8 cellular contexts compared by ENCODE assay signal in genomic region chr14:50000215-50001145, GRCh38.
DNase-seq lines count a peak whose midpoint lies in the region; TF ChIP-seq lines count a peak whose summit lies in the region.

No MANE protein-coding gene starts in this region.

- H3K9me3 ChIP-seq in MM.1S (replicated peaks; ENCODE audit: insufficient read depth, low read length) = no peaks in the 10 kb centered on the region

- POLR2A ChIA-PET in GM10248 (lab: Yijun Ruan, JAX) = no interaction called here
- POLR2A ChIA-PET in activated CD4-positive, alpha-beta T cell treated with anti-CD3 and anti-CD28 coated beads, Interleukin-2, amount 10 ng/mL, durations not matched to agents 7 days and 5 days (lab: Charles Lee) = interaction anchor here (0.5 to 4.1 kb wide), 12 partner anchors 10 to 416 kb away, joined by 3 to 29 read pairs (median 5); partner anchors contain the start of gene ARF6

- peak overlapping the region; percentile 100 for H3K27ac ChIP-seq in MM.1S (ENCODE audit: low read length)

- peaks cover 39% of the 10 kb centered on the region for H3F3A ChIP-seq in MM.1S (ENCODE audit: insufficient read depth, low read length)

- peak overlapping the region; percentile 72 for H3K4me3 Mint-ChIP-seq in activated CD4-positive, alpha-beta T cell treated with anti-CD3 and anti-CD28 coated beads, Interleukin-2, amount 10 ng/mL, durations not matched to agents 7 days and 5 days
- H3K4me3 Mint-ChIP-seq in glutamatergic neuron (ENCODE audit: unreplicated experiment) = no peak overlapping the region

- peaks cover 39% of the 10 kb centered on the region for H3K4me1 ChIP-seq in MM.1S (ENCODE audit: low read length)

- peak overlapping the region; percentile 92 for H3K4me2 ChIP-seq in MM.1S (ENCODE audit: low read depth, low read length)

- no peak for TF ChIP-seq CTCF in GM10248 (IDR thresholded peaks at IDR 0.05; ENCODE audit: control extremely low read depth, extremely low read depth, low read depth, missing control alignments)
- no peak for TF ChIP-seq CTCF in MM.1S (IDR thresholded peaks at IDR 0.05; ENCODE audit: low read length)
- no peak for TF ChIP-seq CTCF in glutamatergic neuron (IDR thresholded peaks at IDR 0.05; ENCODE audit: partially characterized antibody, unreplicated experiment)

- H3K4me1 Mint-ChIP-seq in activated CD4-positive, alpha-beta T cell treated with anti-CD3 and anti-CD28 coated beads, Interleukin-2, amount 10 ng/mL, durations not matched to agents 7 days and 5 days = peaks cover 75% of the 10 kb centered on the region
- peaks cover 20% of the 10 kb centered on the region for H3K4me1 Mint-ChIP-seq in glutamatergic neuron (ENCODE audit: low read depth, unreplicated experiment)

- CTCF ChIA-PET in GM10248 (lab: Yijun Ruan, JAX) = interaction anchor here (0.7 to 2.6 kb wide), 11 partner anchors 10 to 149 kb away, joined by 3 to 13 read pairs (median 3); no protein-coding TSS in a partner anchor
- CTCF ChIA-PET in activated CD4-positive, alpha-beta T cell treated with anti-CD3 and anti-CD28 coated beads, Interleukin-2, amount 10 ng/mL, durations not matched to agents 7 days and 5 days (lab: Charles Lee) = interaction anchor here (0.6 to 6.6 kb wide), 14 partner anchors 38 to 186 kb away, joined by 3 to 55 read pairs (median 4); partner anchors contain the start of genes ARF6 and NEMF

- H3K4me3 ChIP-seq in MM.1S (ENCODE audit: low read length) = peak overlapping the region; percentile 44

- DNase-seq in GM10248 (ENCODE audit: extremely low spot score) (peak; percentile 55), MM.1S (peak; percentile 73), dedifferentiated amniotic fluid mesenchymal stem cell (ENCODE audit: extremely low spot score) (peak; percentile 91), mesenteric fat pad (ENCODE audit: low spot score) (peak; percentile 91), glutamatergic neuron (no peak), occipital lobe (lab: John Stamatoyannopoulos, UW) (no peak)
- DNase-seq in activated CD4-positive, alpha-beta T cell treated with anti-CD3 and anti-CD28 coated beads, Interleukin-2, amount 10 ng/mL, durations not matched to agents 7 days and 5 days = peak; percentile 84
- DNase-seq in stimulated activated CD8-positive, alpha-beta memory T cell treated with anti-CD3 and anti-CD28 coated beads, Interleukin-4, amount 100 ng/mL, for 4 hours (ENCODE audit: low read depth in 2 of 2, low spot score in 1 of 2) = peak; percentile 56 to 65

- H3K27ac Mint-ChIP-seq in activated CD4-positive, alpha-beta T cell treated with anti-CD3 and anti-CD28 coated beads, Interleukin-2, amount 10 ng/mL, durations not matched to agents 7 days and 5 days = peak overlapping the region; percentile 97
- no peak overlapping the region for H3K27ac Mint-ChIP-seq in glutamatergic neuron (ENCODE audit: unreplicated experiment)

- no peaks in the 10 kb centered on the region for H3K27me3 ChIP-seq in MM.1S (replicated peaks; ENCODE audit: insufficient read depth, low read length)

- H2AFZ ChIP-seq in MM.1S (ENCODE audit: low read length) = peak overlapping the region; percentile 26; the same call in 1 of the 2 replicates

- peak overlapping the region; percentile 96 for H3K9ac ChIP-seq in MM.1S (ENCODE audit: low read length)

- H4K20me1 ChIP-seq in MM.1S (ENCODE audit: insufficient read depth, low read length) = no peaks in the 10 kb centered on the region

- no peaks in the 10 kb centered on the region for H3K27me3 Mint-ChIP-seq in activated CD4-positive, alpha-beta T cell treated with anti-CD3 and anti-CD28 coated beads, Interleukin-2, amount 10 ng/mL, durations not matched to agents 7 days and 5 days
- peaks cover 1% of the 10 kb centered on the region for H3K27me3 Mint-ChIP-seq in glutamatergic neuron (ENCODE audit: unreplicated experiment)

- H3K9me2 ChIP-seq in MM.1S (replicated peaks; ENCODE audit: insufficient read depth, low read length) = no peaks in the 10 kb centered on the region

- peaks cover 7% of the 10 kb centered on the region for H3K36me3 Mint-ChIP-seq in activated CD4-positive, alpha-beta T cell treated with anti-CD3 and anti-CD28 coated beads, Interleukin-2, amount 10 ng/mL, durations not matched to agents 7 days and 5 days (ENCODE audit: low read depth)
- H3K36me3 Mint-ChIP-seq in glutamatergic neuron (ENCODE audit: unreplicated experiment) = no peaks in the 10 kb centered on the region

- H3K9me3 Mint-ChIP-seq in activated CD4-positive, alpha-beta T cell treated with anti-CD3 and anti-CD28 coated beads, Interleukin-2, amount 10 ng/mL, durations not matched to agents 7 days and 5 days = no peaks in the 10 kb centered on the region
- peaks cover 7% of the 10 kb centered on the region for H3K9me3 Mint-ChIP-seq in glutamatergic neuron (ENCODE audit: unreplicated experiment)

- no peaks in the 10 kb centered on the region for H3K79me2 ChIP-seq in MM.1S (ENCODE audit: low read length)

- no peaks in the 10 kb centered on the region for H3K36me3 ChIP-seq in MM.1S (replicated peaks; ENCODE audit: insufficient read depth, low read length)

Comparison
In these comparisons a context has a peak if more than half of its experiments do, and no peak if none do; other contexts are left out.
1. DNase-seq: peak in GM10248 (single experiment), MM.1S (single experiment), activated CD4-positive, alpha-beta T cell treated with anti-CD3 and anti-CD28 coated beads, Interleukin-2, amount 10 ng/mL, durations not matched to agents 7 days and 5 days (single experiment), dedifferentiated amniotic fluid mesenchymal stem cell (single experiment), mesenteric fat pad (single experiment) and stimulated activated CD8-positive, alpha-beta memory T cell treated with anti-CD3 and anti-CD28 coated beads, Interleukin-4, amount 100 ng/mL, for 4 hours (2 of 2); none in glutamatergic neuron (single experiment) and occipital lobe (single experiment).